In the genomic region with DNA sequence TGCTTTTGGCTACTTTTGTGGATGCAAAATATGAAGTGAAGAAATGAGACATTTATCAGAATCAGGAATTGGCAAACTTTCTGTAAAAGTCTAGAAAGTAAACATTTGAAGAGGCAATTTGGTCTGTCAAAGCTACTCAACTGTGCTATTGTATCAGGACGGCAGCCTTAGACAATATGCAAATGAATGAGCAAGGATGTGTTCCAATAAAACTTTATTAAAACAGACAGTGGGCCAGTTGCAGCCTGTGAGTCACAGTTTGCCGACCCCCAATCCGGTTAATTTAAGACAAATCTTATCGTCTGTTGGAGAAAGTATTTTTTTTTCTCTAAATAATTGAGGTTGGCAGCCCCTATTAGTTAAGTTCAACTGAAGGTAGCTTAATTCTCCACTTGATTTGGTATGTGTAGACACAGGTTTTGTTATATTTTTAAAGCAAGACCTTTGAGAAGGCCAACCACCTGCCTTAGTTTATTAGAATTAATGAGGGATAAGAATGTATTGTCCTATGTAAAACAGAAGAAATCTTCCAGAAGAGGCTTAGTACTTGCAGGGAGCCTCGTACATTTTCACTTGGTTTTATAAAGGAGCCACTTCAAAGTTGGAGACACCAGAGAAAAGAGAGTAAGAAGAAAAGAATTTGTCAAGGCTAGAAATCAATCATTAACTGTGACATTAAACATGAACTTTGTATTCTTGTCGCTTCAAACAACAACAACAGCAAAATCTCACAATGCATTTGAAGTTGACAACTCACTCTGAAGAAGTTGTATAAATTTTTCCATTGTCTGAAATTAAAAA, we compare ENCODE assay signal across 1 cellular context.
A peak's percentile ranks its signal among the peaks of the same experiment; 100 is the strongest.
TF ChIP-seq lines count a peak whose summit lies in the region.

No MANE protein-coding gene starts in this region.

TF ChIP-seq in HepG2, 621 proteins besides CTCF, POLR2A, EP300 and RAD21 (continued from another document and continues in another):
- TF ChIP-seq, protein P1, sequence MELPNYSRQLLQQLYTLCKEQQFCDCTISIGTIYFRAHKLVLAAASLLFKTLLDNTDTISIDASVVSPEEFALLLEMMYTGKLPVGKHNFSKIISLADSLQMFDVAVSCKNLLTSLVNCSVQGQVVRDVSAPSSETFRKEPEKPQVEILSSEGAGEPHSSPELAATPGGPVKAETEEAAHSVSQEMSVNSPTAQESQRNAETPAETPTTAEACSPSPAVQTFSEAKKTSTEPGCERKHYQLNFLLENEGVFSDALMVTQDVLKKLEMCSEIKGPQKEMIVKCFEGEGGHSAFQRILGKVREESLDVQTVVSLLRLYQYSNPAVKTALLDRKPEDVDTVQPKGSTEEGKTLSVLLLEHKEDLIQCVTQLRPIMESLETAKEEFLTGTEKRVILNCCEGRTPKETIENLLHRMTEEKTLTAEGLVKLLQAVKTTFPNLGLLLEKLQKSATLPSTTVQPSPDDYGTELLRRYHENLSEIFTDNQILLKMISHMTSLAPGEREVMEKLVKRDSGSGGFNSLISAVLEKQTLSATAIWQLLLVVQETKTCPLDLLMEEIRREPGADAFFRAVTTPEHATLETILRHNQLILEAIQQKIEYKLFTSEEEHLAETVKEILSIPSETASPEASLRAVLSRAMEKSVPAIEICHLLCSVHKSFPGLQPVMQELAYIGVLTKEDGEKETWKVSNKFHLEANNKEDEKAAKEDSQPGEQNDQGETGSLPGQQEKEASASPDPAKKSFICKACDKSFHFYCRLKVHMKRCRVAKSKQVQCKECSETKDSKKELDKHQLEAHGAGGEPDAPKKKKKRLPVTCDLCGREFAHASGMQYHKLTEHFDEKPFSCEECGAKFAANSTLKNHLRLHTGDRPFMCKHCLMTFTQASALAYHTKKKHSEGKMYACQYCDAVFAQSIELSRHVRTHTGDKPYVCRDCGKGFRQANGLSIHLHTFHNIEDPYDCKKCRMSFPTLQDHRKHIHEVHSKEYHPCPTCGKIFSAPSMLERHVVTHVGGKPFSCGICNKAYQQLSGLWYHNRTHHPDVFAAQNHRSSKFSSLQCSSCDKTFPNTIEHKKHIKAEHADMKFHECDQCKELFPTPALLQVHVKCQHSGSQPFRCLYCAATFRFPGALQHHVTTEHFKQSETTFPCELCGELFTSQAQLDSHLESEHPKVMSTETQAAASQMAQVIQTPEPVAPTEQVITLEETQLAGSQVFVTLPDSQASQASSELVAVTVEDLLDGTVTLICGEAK (IDR thresholded peaks at IDR 0.05) = peak; percentile 99
- TF ChIP-seq, protein P1 (CRISPR knock-in tag; IDR thresholded peaks at IDR 0.05) = peak; percentile 100
- TF ChIP-seq ATF7 (IDR thresholded peaks at IDR 0.05) = no peak
- TF ChIP-seq ATF7 (CRISPR knock-in tag; IDR thresholded peaks at IDR 0.05) = no peak
- no peak for TF ChIP-seq ZZZ3 (CRISPR knock-in tag; IDR thresholded peaks at IDR 0.05; ENCODE audit: borderline replicate concordance)
- no peak for TF ChIP-seq GATA4 (IDR thresholded peaks at IDR 0.05; ENCODE audit: borderline replicate concordance, low read depth)
- TF ChIP-seq TP53 (CRISPR knock-in tag; conservative IDR thresholded peaks at IDR 0.05) = no peak
- no peak for TF ChIP-seq ZNF367 (CRISPR knock-in tag; IDR thresholded peaks at IDR 0.05; ENCODE audit: borderline replicate concordance)
- TF ChIP-seq, protein P2, sequence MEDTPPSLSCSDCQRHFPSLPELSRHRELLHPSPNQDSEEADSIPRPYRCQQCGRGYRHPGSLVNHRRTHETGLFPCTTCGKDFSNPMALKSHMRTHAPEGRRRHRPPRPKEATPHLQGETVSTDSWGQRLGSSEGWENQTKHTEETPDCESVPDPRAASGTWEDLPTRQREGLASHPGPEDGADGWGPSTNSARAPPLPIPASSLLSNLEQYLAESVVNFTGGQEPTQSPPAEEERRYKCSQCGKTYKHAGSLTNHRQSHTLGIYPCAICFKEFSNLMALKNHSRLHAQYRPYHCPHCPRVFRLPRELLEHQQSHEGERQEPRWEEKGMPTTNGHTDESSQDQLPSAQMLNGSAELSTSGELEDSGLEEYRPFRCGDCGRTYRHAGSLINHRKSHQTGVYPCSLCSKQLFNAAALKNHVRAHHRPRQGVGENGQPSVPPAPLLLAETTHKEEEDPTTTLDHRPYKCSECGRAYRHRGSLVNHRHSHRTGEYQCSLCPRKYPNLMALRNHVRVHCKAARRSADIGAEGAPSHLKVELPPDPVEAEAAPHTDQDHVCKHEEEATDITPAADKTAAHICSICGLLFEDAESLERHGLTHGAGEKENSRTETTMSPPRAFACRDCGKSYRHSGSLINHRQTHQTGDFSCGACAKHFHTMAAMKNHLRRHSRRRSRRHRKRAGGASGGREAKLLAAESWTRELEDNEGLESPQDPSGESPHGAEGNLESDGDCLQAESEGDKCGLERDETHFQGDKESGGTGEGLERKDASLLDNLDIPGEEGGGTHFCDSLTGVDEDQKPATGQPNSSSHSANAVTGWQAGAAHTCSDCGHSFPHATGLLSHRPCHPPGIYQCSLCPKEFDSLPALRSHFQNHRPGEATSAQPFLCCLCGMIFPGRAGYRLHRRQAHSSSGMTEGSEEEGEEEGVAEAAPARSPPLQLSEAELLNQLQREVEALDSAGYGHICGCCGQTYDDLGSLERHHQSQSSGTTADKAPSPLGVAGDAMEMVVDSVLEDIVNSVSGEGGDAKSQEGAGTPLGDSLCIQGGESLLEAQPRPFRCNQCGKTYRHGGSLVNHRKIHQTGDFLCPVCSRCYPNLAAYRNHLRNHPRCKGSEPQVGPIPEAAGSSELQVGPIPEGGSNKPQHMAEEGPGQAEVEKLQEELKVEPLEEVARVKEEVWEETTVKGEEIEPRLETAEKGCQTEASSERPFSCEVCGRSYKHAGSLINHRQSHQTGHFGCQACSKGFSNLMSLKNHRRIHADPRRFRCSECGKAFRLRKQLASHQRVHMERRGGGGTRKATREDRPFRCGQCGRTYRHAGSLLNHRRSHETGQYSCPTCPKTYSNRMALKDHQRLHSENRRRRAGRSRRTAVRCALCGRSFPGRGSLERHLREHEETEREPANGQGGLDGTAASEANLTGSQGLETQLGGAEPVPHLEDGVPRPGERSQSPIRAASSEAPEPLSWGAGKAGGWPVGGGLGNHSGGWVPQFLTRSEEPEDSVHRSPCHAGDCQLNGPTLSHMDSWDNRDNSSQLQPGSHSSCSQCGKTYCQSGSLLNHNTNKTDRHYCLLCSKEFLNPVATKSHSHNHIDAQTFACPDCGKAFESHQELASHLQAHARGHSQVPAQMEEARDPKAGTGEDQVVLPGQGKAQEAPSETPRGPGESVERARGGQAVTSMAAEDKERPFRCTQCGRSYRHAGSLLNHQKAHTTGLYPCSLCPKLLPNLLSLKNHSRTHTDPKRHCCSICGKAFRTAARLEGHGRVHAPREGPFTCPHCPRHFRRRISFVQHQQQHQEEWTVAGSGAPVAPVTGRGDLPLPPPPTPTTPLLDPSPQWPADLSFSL (CRISPR knock-in tag; IDR thresholded peaks at IDR 0.05) = peak; percentile 70; the same call in 1 of the 2 replicates
- TF ChIP-seq EHMT2 (IDR thresholded peaks at IDR 0.05; ENCODE audit: borderline replicate concordance, low read depth, low read length) = 0 out of 2 replicates have a peak, but pooled peaks have one; percentile 50
- 0 out of 2 replicates have a peak, but pooled peaks have one; percentile 13 for TF ChIP-seq ATF1 (CRISPR knock-in tag; IDR thresholded peaks at IDR 0.05)
- peak; percentile 60 for TF ChIP-seq ZMYM4 (CRISPR knock-in tag; IDR thresholded peaks at IDR 0.05)
- TF ChIP-seq, protein P3, sequence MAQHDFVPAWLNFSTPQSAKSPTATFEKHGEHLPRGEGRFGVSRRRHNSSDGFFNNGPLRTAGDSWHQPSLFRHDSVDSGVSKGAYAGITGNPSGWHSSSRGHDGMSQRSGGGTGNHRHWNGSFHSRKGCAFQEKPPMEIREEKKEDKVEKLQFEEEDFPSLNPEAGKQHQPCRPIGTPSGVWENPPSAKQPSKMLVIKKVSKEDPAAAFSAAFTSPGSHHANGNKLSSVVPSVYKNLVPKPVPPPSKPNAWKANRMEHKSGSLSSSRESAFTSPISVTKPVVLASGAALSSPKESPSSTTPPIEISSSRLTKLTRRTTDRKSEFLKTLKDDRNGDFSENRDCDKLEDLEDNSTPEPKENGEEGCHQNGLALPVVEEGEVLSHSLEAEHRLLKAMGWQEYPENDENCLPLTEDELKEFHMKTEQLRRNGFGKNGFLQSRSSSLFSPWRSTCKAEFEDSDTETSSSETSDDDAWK (CRISPR knock-in tag; IDR thresholded peaks at IDR 0.05) = no peak
- TF ChIP-seq FOSL2 (CRISPR knock-in tag; IDR thresholded peaks at IDR 0.05) = peak; percentile 62
- TF ChIP-seq ZEB1 (IDR thresholded peaks at IDR 0.05; ENCODE audit: insufficient replicate concordance, low read depth) = no peak
- peak in 1 of 2 experiments; percentile 18; a peak in 1 of 4 replicates for TF ChIP-seq MAFK (conservative IDR thresholded peaks at IDR 0.05 in 1 of 2, IDR thresholded peaks at IDR 0.05 in 1 of 2; ENCODE audit: low read length in 2 of 2)
- TF ChIP-seq NFIC (IDR thresholded peaks at IDR 0.05; ENCODE audit: low read length) = peak; percentile 84
- TF ChIP-seq FOSL1 (CRISPR knock-in tag; IDR thresholded peaks at IDR 0.05; ENCODE audit: borderline replicate concordance) = 0 out of 2 replicates have a peak, but pooled peaks have one; percentile 24
- TF ChIP-seq, protein P4, sequence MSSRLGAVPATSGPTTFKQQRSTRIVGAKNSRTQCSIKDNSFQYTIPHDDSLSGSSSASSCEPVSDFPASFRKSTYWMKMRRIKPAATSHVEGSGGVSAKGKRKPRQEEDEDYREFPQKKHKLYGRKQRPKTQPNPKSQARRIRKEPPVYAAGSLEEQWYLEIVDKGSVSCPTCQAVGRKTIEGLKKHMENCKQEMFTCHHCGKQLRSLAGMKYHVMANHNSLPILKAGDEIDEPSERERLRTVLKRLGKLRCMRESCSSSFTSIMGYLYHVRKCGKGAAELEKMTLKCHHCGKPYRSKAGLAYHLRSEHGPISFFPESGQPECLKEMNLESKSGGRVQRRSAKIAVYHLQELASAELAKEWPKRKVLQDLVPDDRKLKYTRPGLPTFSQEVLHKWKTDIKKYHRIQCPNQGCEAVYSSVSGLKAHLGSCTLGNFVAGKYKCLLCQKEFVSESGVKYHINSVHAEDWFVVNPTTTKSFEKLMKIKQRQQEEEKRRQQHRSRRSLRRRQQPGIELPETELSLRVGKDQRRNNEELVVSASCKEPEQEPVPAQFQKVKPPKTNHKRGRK (CRISPR knock-in tag; IDR thresholded peaks at IDR 0.05) = no peak
- no peak for TF ChIP-seq SP140L (CRISPR knock-in tag; IDR thresholded peaks at IDR 0.05; ENCODE audit: borderline replicate concordance)
- no peak for TF ChIP-seq ZNF724P (CRISPR knock-in tag; IDR thresholded peaks at IDR 0.05; ENCODE audit: borderline replicate concordance)
- TF ChIP-seq, protein P5, sequence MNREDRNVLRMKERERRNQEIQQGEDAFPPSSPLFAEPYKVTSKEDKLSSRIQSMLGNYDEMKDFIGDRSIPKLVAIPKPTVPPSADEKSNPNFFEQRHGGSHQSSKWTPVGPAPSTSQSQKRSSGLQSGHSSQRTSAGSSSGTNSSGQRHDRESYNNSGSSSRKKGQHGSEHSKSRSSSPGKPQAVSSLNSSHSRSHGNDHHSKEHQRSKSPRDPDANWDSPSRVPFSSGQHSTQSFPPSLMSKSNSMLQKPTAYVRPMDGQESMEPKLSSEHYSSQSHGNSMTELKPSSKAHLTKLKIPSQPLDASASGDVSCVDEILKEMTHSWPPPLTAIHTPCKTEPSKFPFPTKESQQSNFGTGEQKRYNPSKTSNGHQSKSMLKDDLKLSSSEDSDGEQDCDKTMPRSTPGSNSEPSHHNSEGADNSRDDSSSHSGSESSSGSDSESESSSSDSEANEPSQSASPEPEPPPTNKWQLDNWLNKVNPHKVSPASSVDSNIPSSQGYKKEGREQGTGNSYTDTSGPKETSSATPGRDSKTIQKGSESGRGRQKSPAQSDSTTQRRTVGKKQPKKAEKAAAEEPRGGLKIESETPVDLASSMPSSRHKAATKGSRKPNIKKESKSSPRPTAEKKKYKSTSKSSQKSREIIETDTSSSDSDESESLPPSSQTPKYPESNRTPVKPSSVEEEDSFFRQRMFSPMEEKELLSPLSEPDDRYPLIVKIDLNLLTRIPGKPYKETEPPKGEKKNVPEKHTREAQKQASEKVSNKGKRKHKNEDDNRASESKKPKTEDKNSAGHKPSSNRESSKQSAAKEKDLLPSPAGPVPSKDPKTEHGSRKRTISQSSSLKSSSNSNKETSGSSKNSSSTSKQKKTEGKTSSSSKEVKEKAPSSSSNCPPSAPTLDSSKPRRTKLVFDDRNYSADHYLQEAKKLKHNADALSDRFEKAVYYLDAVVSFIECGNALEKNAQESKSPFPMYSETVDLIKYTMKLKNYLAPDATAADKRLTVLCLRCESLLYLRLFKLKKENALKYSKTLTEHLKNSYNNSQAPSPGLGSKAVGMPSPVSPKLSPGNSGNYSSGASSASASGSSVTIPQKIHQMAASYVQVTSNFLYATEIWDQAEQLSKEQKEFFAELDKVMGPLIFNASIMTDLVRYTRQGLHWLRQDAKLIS (CRISPR knock-in tag; IDR thresholded peaks at IDR 0.05) = no peak
- peak; percentile 30; the same call in 1 of the 2 replicates for TF ChIP-seq ZKSCAN1 (IDR thresholded peaks at IDR 0.05; ENCODE audit: low read length)
- no peak for TF ChIP-seq RFX3 (CRISPR knock-in tag; IDR thresholded peaks at IDR 0.05)
- peak; percentile 14; the same call in 1 of the 2 replicates for TF ChIP-seq ZFP1 (CRISPR knock-in tag; IDR thresholded peaks at IDR 0.05)
- TF ChIP-seq MTF2 (CRISPR knock-in tag; IDR thresholded peaks at IDR 0.05; ENCODE audit: borderline replicate concordance) = no peak
- TF ChIP-seq RELA (CRISPR knock-in tag; IDR thresholded peaks at IDR 0.05) = no peak
- no peak for TF ChIP-seq IRX3 (CRISPR knock-in tag; IDR thresholded peaks at IDR 0.05; ENCODE audit: borderline replicate concordance, low read depth)
- no peak for TF ChIP-seq ZFP37 (CRISPR knock-in tag; IDR thresholded peaks at IDR 0.05; ENCODE audit: borderline replicate concordance)
- TF ChIP-seq ZSCAN12 (CRISPR knock-in tag; IDR thresholded peaks at IDR 0.05) = no peak
- TF ChIP-seq GPN1 (CRISPR knock-in tag; IDR thresholded peaks at IDR 0.05; ENCODE audit: borderline replicate concordance) = no peak
- no peak for TF ChIP-seq U2AF1 (optimal IDR thresholded peaks at IDR 0.05; ENCODE audit: low read depth, low read length)
